In the genomic region with DNA sequence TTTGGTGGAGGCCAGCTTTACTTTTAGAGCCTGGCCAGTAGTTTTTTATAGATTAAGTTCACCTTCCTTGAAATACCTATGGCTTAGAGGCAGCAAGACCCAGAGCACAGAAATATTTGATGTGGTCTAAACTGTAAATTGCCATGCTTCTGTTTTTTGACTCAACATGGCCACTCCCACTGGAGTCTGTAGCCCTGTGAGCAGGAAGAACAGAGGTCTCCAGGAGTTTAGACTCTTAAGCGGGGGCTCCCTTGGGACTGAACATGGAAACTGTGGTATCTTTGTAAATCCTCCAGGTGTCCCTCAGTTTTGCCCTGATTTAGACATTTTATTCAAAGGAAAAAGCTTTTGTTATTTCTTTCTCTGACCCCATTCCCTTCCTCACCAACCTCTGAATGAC, we compare ENCODE assay signal across 24 cellular contexts.
A peak's percentile ranks its signal among the peaks of the same experiment; 100 is the strongest.
DNase-seq lines count a peak whose midpoint lies in the region; ATAC-seq, FAIRE-seq and TF ChIP-seq lines count a peak whose summit lies in the region.
"Had no signal": no experiment of that assay in that cellular context is flagged by ENCODE, and none has a peak within 500 bp of the region (broad histone marks: within the 10 kb centered on the region; RNA-seq: fewer than 3 reads in every experiment).

No MANE protein-coding gene starts in this region.

- no peak for TF ChIP-seq CTCF in HepG2 (CRISPR knock-in tag; IDR thresholded peaks at IDR 0.05)
- TF ChIP-seq CTCF in right lobe of liver (IDR thresholded peaks at IDR 0.05): no peak

- no TSS peak for BruUV-seq in HepG2 (replicated peaks; lab: Mats Ljungman, UMichigan)

- H3K79me2 ChIP-seq in HepG2 (ENCODE audit: insufficient read depth, low read length): no peaks in the 10 kb centered on the region

- 100% methylated on average over 1 of the region's 1 CpG for WGBS in HepG2 (ENCODE audit: low lambda C conversion rate)
- WGBS in right lobe of liver (ENCODE audit: insufficient coverage, low coverage, low lambda C conversion rate, missing lambda C conversion rate): 90% methylated on average over 1 of the region's 1 CpG

- no peaks in the 10 kb centered on the region for H3K9me3 ChIP-seq in HepG2 (ENCODE audit: low read length)
- H3K9me3 ChIP-seq in right lobe of liver: no peaks in the 10 kb centered on the region
- no peaks in the 10 kb centered on the region for H3K9me3 ChIP-seq in SJCRH30 (replicated peaks)
- H3K9me3 ChIP-seq: ovary had no signal

- H3K4me1 ChIP-seq in HepG2 (ENCODE audit: insufficient read depth, low read length) (peaks cover 36% of the 10 kb centered on the region), right lobe of liver (peaks cover 0 to 12% (median 0%) of the 10 kb centered on the region in 4 donors), SJCRH30 (peaks cover 21% of the 10 kb centered on the region)

- no peak for TF ChIP-seq POLR2A in HepG2 (IDR thresholded peaks at IDR 0.05; ENCODE audit: insufficient read depth in 1 of 2, low read depth in 2 of 2, low read length in 2 of 2)
- no peak for TF ChIP-seq POLR2A in right lobe of liver (IDR thresholded peaks at IDR 0.05)

- POLR2A ChIA-PET in HepG2 (lab: Yijun Ruan, JAX): no interaction called here

- no peak for TF ChIP-seq EP300 in HepG2 (IDR thresholded peaks at IDR 0.05; ENCODE audit: low read depth in 2 of 2, low read length in 2 of 2)
- TF ChIP-seq EP300 in HepG2 (CRISPR knock-in tag; IDR thresholded peaks at IDR 0.05; ENCODE audit: borderline replicate concordance): no peak

- ATAC-seq in HepG2: no peak
- no peak for ATAC-seq in right lobe of liver
- ATAC-seq: activated naive CD8-positive, alpha-beta T cell treated with anti-CD3 and anti-CD28 coated beads, Interleukin-2, amount 50 U/mL, for 24 hours; effector memory CD8-positive, alpha-beta T cell; stimulated activated memory B cell treated with anti-CD40 and anti-IgM and Interleukin-4, amounts not matched to agents 10 μg/mL and 1 μg/mL and 100 μg/mL, for 72 hours had no signal

- TF ChIP-seq RAD21 in HepG2 (CRISPR knock-in tag; IDR thresholded peaks at IDR 0.05): no peak

- peak overlapping the region; percentile 69 for H3K27ac ChIP-seq in HepG2 (ENCODE audit: extremely low read length, insufficient read depth, low read length)
- H3K27ac ChIP-seq in right lobe of liver: no peak overlapping the region
- H3K27ac ChIP-seq in SJCRH30: no peak overlapping the region
- H3K27ac ChIP-seq: ovary, transverse colon had no signal

- no peaks in the 10 kb centered on the region for H4K20me1 ChIP-seq in HepG2 (ENCODE audit: insufficient read depth, low read length)

- no peak for DNase-seq in HepG2 (ENCODE audit: low spot score)
- DNase-seq in right lobe of liver: no peak
- peak; percentile 33 for DNase-seq in Jurkat, Clone E6-1 (ENCODE audit: low read depth, low spot score)
- DNase-seq in SJCRH30: peak; percentile 9 to 24
- no peak for DNase-seq in SKM-1 (lab: John Stamatoyannopoulos, UW; ENCODE audit: unreplicated experiment)
- DNase-seq in foreskin melanocyte: no peak
- no peak for DNase-seq in NCI-H187 treated with DMSO at 0.1 percent for 48 hours (lab: John Stamatoyannopoulos, UW)
- DNase-seq: activated CD4-positive, alpha-beta memory T cell treated with anti-CD3 and anti-CD28 coated beads for 36 hours; activated CD4-positive, alpha-beta T cell treated with anti-CD3 and anti-CD28 coated beads for 1 hour; activated CD8-positive, alpha-beta memory T cell treated with anti-CD3 and anti-CD28 coated beads, Interleukin-2, amount 50 U/mL, for 4 hours; activated naive CD4-positive, alpha-beta T cell; activated naive CD8-positive, alpha-beta T cell treated with anti-CD3 and anti-CD28 coated beads, Interleukin-2, amount 50 U/mL, for 24 hours; C1 segment of cervical spinal cord; caudate nucleus; cortex of kidney; effector memory CD8-positive, alpha-beta T cell; erythroblast; glutamatergic neuron; Kasumi-1; NCI-H187; ovary; T-helper 2 cell; transverse colon had no signal

- CTCF ChIA-PET in HepG2 (lab: Yijun Ruan, JAX; ENCODE audit: low intra/inter-chr PET ratio, low total read pairs): no interaction called here

- in situ Hi-C loops in HepG2 (cut with HindIII; ENCODE audit: extremely low pct_ligation_motif_present, low pct_unique_long_range_greater_than_20kb): no loop called here

- H3K27me3 ChIP-seq in HepG2 (ENCODE audit: control insufficient read depth in 1 of 2, insufficient read depth in 2 of 2, low read length in 2 of 2): no peaks in the 10 kb centered on the region
- no peaks in the 10 kb centered on the region for H3K27me3 ChIP-seq in right lobe of liver
- H3K27me3 ChIP-seq in SJCRH30: no peaks in the 10 kb centered on the region
- H3K27me3 ChIP-seq: ovary, transverse colon had no signal

- no peaks in the 10 kb centered on the region for H3K36me3 ChIP-seq in HepG2 (replicated peaks in 1 of 2; ENCODE audit: control insufficient read depth in 1 of 2, insufficient read depth in 2 of 2, low read length in 2 of 2)
- H3K36me3 ChIP-seq in right lobe of liver: no peaks in the 10 kb centered on the region
- no peaks in the 10 kb centered on the region for H3K36me3 ChIP-seq in SJCRH30
- H3K36me3 ChIP-seq: ovary, transverse colon had no signal

- H2AFZ ChIP-seq in HepG2 (ENCODE audit: low read length): no peak overlapping the region

- no peak for FAIRE-seq in HepG2 (lab: Jason Lieb, UNC)

- H3K4me3 ChIP-seq in HepG2 (replicated peaks in 1 of 3; ENCODE audit: insufficient read depth in 1 of 3, low read depth in 2 of 3, low read length in 3 of 3): no peak overlapping the region
- H3K4me3 ChIP-seq in right lobe of liver: no peak overlapping the region
- no peak overlapping the region for H3K4me3 ChIP-seq in Jurkat, Clone E6-1 (ENCODE audit: low read length)
- no peak overlapping the region for H3K4me3 ChIP-seq in SJCRH30
- H3K4me3 ChIP-seq: ovary, transverse colon had no signal

- intact Hi-C loops in HepG2 (cut with micrococcal nuclease; ENCODE audit: unreplicated experiment) (no loop called here), right lobe of liver (cut with DNase I) (no loop called here)

- H3K9ac ChIP-seq in HepG2 (ENCODE audit: insufficient read depth, low read depth, low read length): no peak overlapping the region

- no peak overlapping the region for H3K4me2 ChIP-seq in HepG2 (ENCODE audit: low read depth, low read length)

TF ChIP-seq in HepG2, 621 proteins besides CTCF, POLR2A, EP300 and RAD21:
- TF ChIP-seq ZHX1 (CRISPR knock-in tag; IDR thresholded peaks at IDR 0.05; ENCODE audit: low read depth) (no peak), SIN3B (IDR thresholded peaks at IDR 0.05; ENCODE audit: low read length) (no peak), ZFP91 (CRISPR knock-in tag; IDR thresholded peaks at IDR 0.05; ENCODE audit: borderline replicate concordance) (no peak), ZNF549 (CRISPR knock-in tag; IDR thresholded peaks at IDR 0.05) (no peak), ZNF572 (CRISPR knock-in tag; IDR thresholded peaks at IDR 0.05) (no peak), NCOA1 (CRISPR knock-in tag; IDR thresholded peaks at IDR 0.05) (no peak), RFX3 (CRISPR knock-in tag; IDR thresholded peaks at IDR 0.05) (no peak)

Comparison
In these comparisons a context has a peak if more than half of its experiments do, and no peak if none do; other contexts are left out.
1. DNase-seq: peak in Jurkat, Clone E6-1 (single experiment) and SJCRH30 (2 of 2); none in HepG2 (single experiment), right lobe of liver (0 of 3), SKM-1 (single experiment), foreskin melanocyte (single experiment) and NCI-H187 treated with DMSO at 0.1 percent for 48 hours (single experiment).